ENCODE assay signal across 10 cellular contexts in the genomic region with DNA sequence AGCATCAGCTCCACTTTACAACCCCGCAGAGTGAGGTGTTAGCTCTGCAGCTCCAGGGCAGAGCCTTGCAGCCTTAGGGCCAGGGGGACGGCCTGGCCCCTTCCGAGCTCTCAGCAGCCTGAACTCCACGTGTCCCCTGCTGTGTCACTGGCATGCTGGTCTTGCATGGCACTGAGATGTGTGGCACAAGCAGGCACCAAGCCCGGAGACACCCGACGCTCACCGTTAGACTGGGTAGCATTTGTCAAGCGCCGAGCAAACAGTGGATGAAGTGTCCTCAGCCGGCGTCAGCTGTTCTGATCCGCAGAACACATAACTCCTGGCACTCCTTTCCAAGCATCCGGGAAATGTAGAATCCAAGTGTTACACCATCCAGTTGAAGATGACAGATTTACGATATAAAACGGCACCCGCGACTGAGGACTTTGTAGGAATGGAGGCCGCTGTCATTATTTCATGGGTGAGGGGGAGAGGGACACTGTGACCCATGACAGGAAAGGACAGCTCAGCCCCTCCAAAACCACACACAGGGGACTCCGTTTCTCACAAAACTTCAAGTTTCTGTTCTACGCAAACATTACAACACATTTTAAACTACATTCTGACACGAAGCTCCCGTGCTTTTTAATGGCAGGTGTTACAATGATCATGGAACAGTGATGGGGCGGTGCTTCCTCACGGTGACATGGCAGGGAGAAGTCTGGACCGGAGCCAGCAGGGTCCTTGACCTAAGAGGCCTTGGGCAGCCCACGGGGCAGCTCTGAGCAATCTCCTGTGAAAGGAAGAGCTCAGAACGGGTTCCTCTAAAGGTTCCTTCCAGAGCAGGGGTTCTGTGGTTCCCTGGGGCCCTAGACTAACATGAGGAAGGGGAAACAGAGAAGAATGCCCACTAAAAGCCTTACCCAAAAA.
A peak's percentile ranks its signal among the peaks of the same experiment; 100 is the strongest.
DNase-seq lines count a peak whose midpoint lies in the region; ATAC-seq, FAIRE-seq and TF ChIP-seq lines count a peak whose summit lies in the region.
"Had no signal": no experiment of that assay in that cellular context is flagged by ENCODE, and none has a peak within 500 bp of the region (broad histone marks: within the 10 kb centered on the region; RNA-seq: fewer than 3 reads in every experiment).

No MANE protein-coding gene starts in this region.

- peak; percentile 26 for DNase-seq in HCEC 1CT
- peak; percentile 42 to 88 (median 83) for DNase-seq in adrenal gland
- DNase-seq in iPS-NIHi11 (ENCODE audit: low spot score) = no peak
- no peak for DNase-seq in hepatic stellate cell (ENCODE audit: low spot score)
- no peak for DNase-seq in UCSD-AML1 (lab: John Stamatoyannopoulos, UW; ENCODE audit: unreplicated experiment)
- DNase-seq: activated CD4-positive, alpha-beta T cell treated with anti-CD3 and anti-CD28 coated beads for 4 hours had no signal

- H3K4me3 ChIP-seq in adrenal gland (no peak overlapping the region), skeletal muscle tissue (ENCODE audit: low read length in 3 of 3) (peak overlapping the region in 2 of 3 donors; percentile 64 to 91)

- FAIRE-seq in islet of Langerhans (lab: Jason Lieb, UNC) = peak; percentile 55
- FAIRE-seq: colon had no signal

- H3K36me3 ChIP-seq in adrenal gland (replicated peaks in 1 of 2) = no peaks in the 10 kb centered on the region
- H3K36me3 ChIP-seq in skeletal muscle tissue (ENCODE audit: control insufficient read depth in 3 of 3, insufficient read depth in 3 of 3, low read length in 3 of 3) = peaks cover 0 to 18% (median 0%) of the 10 kb centered on the region in 3 donors

- 48 to 68% (median 57%) methylated on average over 19 to 28 of the region's 28 CpGs for WGBS in adrenal gland, 4 donors

- intact Hi-C loops in adrenal gland (cut with DNase I) = loop anchor here in 1 of 2 donors (10.0 kb wide), 1 partner anchor 83 kb away; no protein-coding TSS in a partner anchor

- H3K4me1 ChIP-seq in adrenal gland (replicated peaks in 1 of 2) = peaks cover 22 to 59% of the 10 kb centered on the region in 2 donors
- peaks cover 70 to 84% (median 78%) of the 10 kb centered on the region in 3 donors for H3K4me1 ChIP-seq in skeletal muscle tissue (ENCODE audit: control insufficient read depth in 3 of 3, insufficient read depth in 3 of 3, low read length in 3 of 3)

- TF ChIP-seq CTCF in adrenal gland (IDR thresholded peaks at IDR 0.05) = no peak

- H3K9me3 ChIP-seq in adrenal gland (replicated peaks in 1 of 3) (no peaks in the 10 kb centered on the region), skeletal muscle tissue (ENCODE audit: control insufficient read depth in 3 of 3, low read length in 3 of 3) (no peaks in the 10 kb centered on the region)

- H3K9ac ChIP-seq in skeletal muscle tissue (ENCODE audit: low read depth in 1 of 3, low read length in 3 of 3) = peak overlapping the region; percentile 94 to 97 (median 95)

- H3K27me3 ChIP-seq in adrenal gland (no peaks in the 10 kb centered on the region), skeletal muscle tissue (ENCODE audit: control insufficient read depth in 3 of 3, insufficient read depth in 3 of 3, low read length in 3 of 3) (no peaks in the 10 kb centered on the region)

- no peak for ATAC-seq in GM18909 (IDR thresholded peaks at IDR 0.05; ENCODE audit: poor library complexity, unreplicated experiment)

- peak overlapping the region in 3 of 5 donors; percentile 13 to 86 (median 86) for H3K27ac ChIP-seq in adrenal gland
- H3K27ac ChIP-seq in skeletal muscle tissue (ENCODE audit: low read depth, low read length) = peak overlapping the region; percentile 98

- peak in 1 of 2 donors; percentile 32 for TF ChIP-seq POLR2A in adrenal gland (IDR thresholded peaks at IDR 0.05)

Comparison
In these comparisons a context has a peak if more than half of its experiments do, and no peak if none do; other contexts are left out.
1. DNase-seq: peak in HCEC 1CT (single experiment) and adrenal gland (7 of 7); none in iPS-NIHi11 (single experiment), hepatic stellate cell (single experiment) and UCSD-AML1 (single experiment).
2. H3K4me3 ChIP-seq: peak in skeletal muscle tissue (2 of 3); none in adrenal gland (0 of 4).